In the genomic region with DNA sequence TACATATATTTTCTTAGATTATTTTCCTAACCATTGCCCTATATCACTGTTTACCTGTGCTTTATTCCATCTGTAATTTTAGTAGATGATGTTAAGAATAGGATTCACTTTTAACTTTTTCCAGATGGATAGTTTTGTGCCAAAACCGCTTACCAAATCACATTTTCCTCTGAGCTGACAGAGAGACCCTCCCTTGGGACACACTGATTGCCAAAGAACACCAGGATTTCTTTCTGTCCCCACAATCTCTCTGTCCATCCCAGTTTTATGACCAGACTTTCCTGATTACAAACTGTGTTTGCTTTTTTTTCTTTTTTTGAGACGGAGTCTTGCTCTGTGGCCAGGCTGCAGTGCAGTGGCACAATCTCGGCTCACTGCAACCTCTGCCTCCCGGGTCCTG, we compare ENCODE assay signal across 1 cellular context.
TF ChIP-seq lines count a peak whose summit lies in the region.

No MANE protein-coding gene starts in this region.

TF ChIP-seq in SK-N-SH, 30 proteins besides CTCF, POLR2A, EP300 and RAD21 (continued from another document):
- TF ChIP-seq RXRA (IDR thresholded peaks at IDR 0.05; ENCODE audit: borderline replicate concordance, low read depth) (no peak), NFIC (IDR thresholded peaks at IDR 0.05; ENCODE audit: borderline replicate concordance) (no peak), CHD2 (IDR thresholded peaks at IDR 0.05; ENCODE audit: low read length, partially characterized antibody) (no peak), TCF12 (IDR thresholded peaks at IDR 0.05) (no peak), RFX5 (IDR thresholded peaks at IDR 0.05; ENCODE audit: low read length) (no peak), FOXJ3 (CRISPR knock-in tag; IDR thresholded peaks at IDR 0.05) (no peak), TEAD4 (IDR thresholded peaks at IDR 0.05; ENCODE audit: borderline replicate concordance, insufficient read depth) (no peak), SIN3A (IDR thresholded peaks at IDR 0.05; ENCODE audit: borderline replicate concordance, low read depth, low read length) (no peak)
TF ChIP-seq in SK-N-SH: peak in this region for 0.
